ENCODE assay signal across 24 cellular contexts in the genomic region with DNA sequence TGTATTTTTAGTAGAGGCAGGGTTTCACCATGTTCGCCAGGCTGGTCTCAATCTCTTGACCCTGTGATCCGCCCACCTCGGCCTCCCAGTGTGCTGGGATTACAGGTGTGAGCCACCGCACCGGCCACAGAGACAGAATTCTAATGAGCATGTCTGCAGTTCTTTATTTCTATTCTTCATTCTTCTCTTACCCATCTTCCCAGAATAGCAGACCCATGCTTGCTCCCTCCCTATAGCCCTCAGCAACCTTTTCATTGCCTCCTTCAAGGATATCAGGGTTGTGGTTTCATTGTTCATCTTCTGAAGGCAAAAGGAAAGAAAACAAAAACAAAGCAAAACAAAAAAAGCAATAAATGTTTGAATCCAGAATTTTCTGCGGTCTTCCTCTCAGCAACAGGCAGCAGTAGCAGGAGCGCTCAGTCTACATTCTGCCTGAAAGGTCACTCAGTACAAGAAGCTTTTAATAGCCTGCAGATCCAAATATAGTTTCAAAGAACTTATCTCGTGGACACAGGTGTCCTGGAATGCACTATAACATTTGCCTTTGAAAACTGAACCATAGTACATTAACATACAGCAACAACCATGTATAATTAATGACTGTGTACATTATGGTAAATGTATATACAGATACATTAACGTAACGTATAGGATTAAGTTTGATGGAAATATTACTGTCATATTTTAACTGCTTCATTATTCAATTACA. TPM values are rescaled to one million over a fixed set of nuclear protein-coding genes. Genes with fewer than 3 reads are reported as not detected.
DNase-seq lines count a peak whose midpoint lies in the region; ATAC-seq and TF ChIP-seq lines count a peak whose summit lies in the region.
"Had no signal": no experiment of that assay in that cellular context is flagged by ENCODE, and none has a peak within 500 bp of the region (broad histone marks: within the 10 kb centered on the region; RNA-seq: fewer than 3 reads in every experiment).

SMCO1 (minus strand) TSS at position 434 of the 709 bp plus-strand sequence; CDS start at position 297, 137 bp downstream.

- in situ Hi-C loops in gastrocnemius medialis (cut with MboI; ENCODE audit: low sequenced_read_pairs in 4 of 4), result loop anchor here in 1 of 4 donors (25.0 kb wide), 1 partner anchor 428 kb away; the partner anchor contains the start of gene TFRC

- peak; percentile 90 for ATAC-seq in Right ventricle myocardium superior (ENCODE audit: poor library complexity)
- peak; percentile 90 for ATAC-seq in left ventricle myocardium superior
- peak; percentile 98 to 100 for ATAC-seq in gastrocnemius medialis
- ATAC-seq in CD4-positive, alpha-beta T cell (ENCODE audit: poor library complexity), result no peak
- no peak for ATAC-seq in HG02623 (IDR thresholded peaks at IDR 0.05; ENCODE audit: unreplicated experiment)
- ATAC-seq: GM12878 had no signal

- H4K20me1 ChIP-seq in MM.1S (ENCODE audit: insufficient read depth, low read length), result no peaks in the 10 kb centered on the region

- no peak within 1 kb of the TSS for H3K4me3 Mint-ChIP-seq in CD4-positive, alpha-beta T cell
- H3K4me3 Mint-ChIP-seq: CD4-positive, CD25-positive, alpha-beta regulatory T cell had no signal

- H3K27ac Mint-ChIP-seq in CD4-positive, alpha-beta T cell, result no peak within 1 kb of the TSS
- H3K27ac Mint-ChIP-seq: CD4-positive, CD25-positive, alpha-beta regulatory T cell; IgD-negative memory B cell had no signal

- H3K27me3 Mint-ChIP-seq in CD4-positive, alpha-beta T cell, result peaks cover 4% of the 10 kb centered on the region

- H3K4me1 Mint-ChIP-seq in CD4-positive, alpha-beta T cell (ENCODE audit: low read depth), result no peaks in the 10 kb centered on the region
- H3K4me1 Mint-ChIP-seq: CD4-positive, CD25-positive, alpha-beta regulatory T cell; IgD-negative memory B cell had no signal

- peak within 1 kb of the TSS; percentile 55 for H3K4me2 ChIP-seq in MM.1S (ENCODE audit: low read depth, low read length)

- no peaks in the 10 kb centered on the region for H3K27me3 ChIP-seq in MM.1S (replicated peaks; ENCODE audit: insufficient read depth, low read length)
- H3K27me3 ChIP-seq in gastrocnemius medialis, result no peaks in the 10 kb centered on the region
- H3K27me3 ChIP-seq in CD4-positive, alpha-beta T cell (ENCODE audit: control insufficient read depth, insufficient read depth, low read length), result no peaks in the 10 kb centered on the region
- H3K27me3 ChIP-seq: SJCRH30 had no signal

- peak; percentile 78 for DNase-seq in MM.1S
- no peak for DNase-seq in Right ventricle myocardium superior
- DNase-seq in left ventricle myocardium superior, result no peak
- DNase-seq in gastrocnemius medialis, result peak; percentile 16 to 36
- DNase-seq in CD4-positive, alpha-beta T cell, result no peak
- DNase-seq in Ammon's horn (ENCODE audit: low spot score), result no peak
- DNase-seq in SKM-1 (lab: John Stamatoyannopoulos, UW; ENCODE audit: unreplicated experiment), result no peak
- DNase-seq: Caco-2; CD4-positive, CD25-positive, alpha-beta regulatory T cell; DND-41; GM23248; Karpas-422; NCI-H1048; NCI-H146; NCI-H2029; NCI-H2227 treated with DMSO at 0.1 percent for 48 hours; NCI-H510A; SJCRH30 had no signal

- no peak for TF ChIP-seq POLR2A in gastrocnemius medialis (IDR thresholded peaks at IDR 0.05)

- H3K9me2 ChIP-seq in MM.1S (replicated peaks; ENCODE audit: insufficient read depth, low read length), result no peaks in the 10 kb centered on the region

- H2AFZ ChIP-seq in MM.1S (ENCODE audit: low read length), result peak within 1 kb of the TSS; percentile 22; the same call in 1 of the 2 replicates
- H2AFZ ChIP-seq: GM23248 had no signal

- H3K9me3 ChIP-seq in MM.1S (replicated peaks; ENCODE audit: insufficient read depth, low read length) (no peaks in the 10 kb centered on the region), gastrocnemius medialis (peaks cover 0 to 7% (median 3%) of the 10 kb centered on the region in 3 donors)
- H3K9me3 ChIP-seq in CD4-positive, alpha-beta T cell (ENCODE audit: control insufficient read depth, low read length), result peaks cover 36% of the 10 kb centered on the region

- H3K36me3 ChIP-seq in MM.1S (replicated peaks; ENCODE audit: insufficient read depth, low read length) (no peaks in the 10 kb centered on the region), gastrocnemius medialis (no peaks in the 10 kb centered on the region)
- H3K36me3 ChIP-seq: HAP-1, SJCRH30 had no signal

- H3K9ac ChIP-seq in MM.1S (ENCODE audit: low read length), result peak within 1 kb of the TSS; percentile 5; the same call in 1 of the 2 replicates
- H3K9ac ChIP-seq: GM23248 had no signal

- peak within 1 kb of the TSS; percentile 61; the same call in 1 of the 2 replicates for H3K27ac ChIP-seq in MM.1S (ENCODE audit: low read length)
- H3K27ac ChIP-seq in gastrocnemius medialis, result peak within 1 kb of the TSS; percentile 73 to 85 (median 83)
- H3K27ac ChIP-seq in CD4-positive, alpha-beta T cell (ENCODE audit: low read depth, low read length), result no peak within 1 kb of the TSS
- H3K27ac ChIP-seq: GM23248, SJCRH30 had no signal

- H3F3A ChIP-seq in MM.1S (ENCODE audit: insufficient read depth, low read length), result peaks cover 23% of the 10 kb centered on the region

- POLR2A ChIA-PET in CD4-positive, alpha-beta T cell (lab: Charles Lee), result no interaction called here

- CTCF ChIA-PET in CD4-positive, alpha-beta T cell (lab: Charles Lee), result interaction anchor here (1.2 kb wide), 1 partner anchor 29 kb away, joined by 3 read pairs; no protein-coding TSS in a partner anchor

- H3K79me2 ChIP-seq in MM.1S (ENCODE audit: low read length), result no peaks in the 10 kb centered on the region

- no peak for TF ChIP-seq CTCF in MM.1S (IDR thresholded peaks at IDR 0.05; ENCODE audit: low read length)
- no peak for TF ChIP-seq CTCF in gastrocnemius medialis (IDR thresholded peaks at IDR 0.05 in 4 of 5, conservative IDR thresholded peaks at IDR 0.05 in 1 of 5)
- TF ChIP-seq CTCF in CD4-positive, alpha-beta T cell (IDR thresholded peaks at IDR 0.05), result no peak

- H3K4me1 ChIP-seq in MM.1S (ENCODE audit: low read length), result peaks cover 44% of the 10 kb centered on the region
- H3K4me1 ChIP-seq in gastrocnemius medialis, result peaks cover 20 to 26% of the 10 kb centered on the region in 2 donors
- H3K4me1 ChIP-seq: Caco-2, SJCRH30 had no signal

- peaks cover 7% of the 10 kb centered on the region for H3K36me3 Mint-ChIP-seq in CD4-positive, alpha-beta T cell (ENCODE audit: low read depth)
- H3K36me3 Mint-ChIP-seq: CD4-positive, CD25-positive, alpha-beta regulatory T cell had no signal

- intact Hi-C loops in Right ventricle myocardium superior (cut with DNase I), result loop anchor here (5.0 kb wide), 1 partner anchor 263 kb away; no protein-coding TSS in a partner anchor
- intact Hi-C loops in left ventricle myocardium superior (cut with micrococcal nuclease), result no loop called here
- intact Hi-C loops in gastrocnemius medialis (cut with DNase I; ENCODE audit: low total_unique reads), result loop anchor here (5.0 kb wide), 1 partner anchor 83 kb away; the partner anchor contains the start of gene UBXN7
- intact Hi-C loops in CD4-positive, alpha-beta T cell (cut with DNase I, micrococcal nuclease), result no loop called here

- peak within 1 kb of the TSS; percentile 16 for H3K4me3 ChIP-seq in MM.1S (ENCODE audit: low read length)
- H3K4me3 ChIP-seq in gastrocnemius medialis, result peak within 1 kb of the TSS in 3 of 4 donors; percentile 4 to 21 (median 11)
- H3K4me3 ChIP-seq: GM12878, GM23248, HAP-1, SJCRH30 had no signal

- H3K9me3 Mint-ChIP-seq in CD4-positive, alpha-beta T cell, result peaks cover 6% of the 10 kb centered on the region

RNA-seq across cellular contexts. Expression of gene SMCO1, which starts in this region (rescaled TPM):
- total RNA-seq in Right ventricle myocardium superior (89.9 TPM), left ventricle myocardium superior (110 TPM), gastrocnemius medialis (1 to 10 TPM in 3 of 4 donors, under 1 TPM in 1; 0.46 to 2.2 (median 1.5) TPM)
- not detected for total RNA-seq in CD4-positive, alpha-beta T cell
- total RNA-seq: A673; Caco-2; CD4-positive, CD25-positive, alpha-beta regulatory T cell; GM12878; GM23248; MCF 10A; SJCRH30 had no signal

Comparison
In these comparisons a context has a peak if more than half of its experiments do, and no peak if none do; other contexts are left out.
1. RNA of gene SMCO1 (total RNA-seq): 110 TPM in left ventricle myocardium superior (single experiment) and 89.9 TPM in Right ventricle myocardium superior (single experiment); 0.46 to 2.2 TPM in gastrocnemius medialis and not detected in CD4-positive, alpha-beta T cell; every median in the first group is over 10 times any median in the second.
2. intact Hi-C loops: an anchor here in Right ventricle myocardium superior (5.0 kb wide) and gastrocnemius medialis (5.0 kb wide); none called in left ventricle myocardium superior and CD4-positive, alpha-beta T cell.
3. DNase-seq: peak in MM.1S (single experiment) and gastrocnemius medialis (2 of 2); none in Right ventricle myocardium superior (single experiment), left ventricle myocardium superior (single experiment), CD4-positive, alpha-beta T cell (0 of 10), Ammon's horn (single experiment) and SKM-1 (single experiment).
4. ATAC-seq: peak in Right ventricle myocardium superior (single experiment), left ventricle myocardium superior (single experiment) and gastrocnemius medialis (2 of 2); none in CD4-positive, alpha-beta T cell (single experiment) and HG02623 (single experiment).